ENCODE assay signal across 27 cellular contexts in the genomic region with DNA sequence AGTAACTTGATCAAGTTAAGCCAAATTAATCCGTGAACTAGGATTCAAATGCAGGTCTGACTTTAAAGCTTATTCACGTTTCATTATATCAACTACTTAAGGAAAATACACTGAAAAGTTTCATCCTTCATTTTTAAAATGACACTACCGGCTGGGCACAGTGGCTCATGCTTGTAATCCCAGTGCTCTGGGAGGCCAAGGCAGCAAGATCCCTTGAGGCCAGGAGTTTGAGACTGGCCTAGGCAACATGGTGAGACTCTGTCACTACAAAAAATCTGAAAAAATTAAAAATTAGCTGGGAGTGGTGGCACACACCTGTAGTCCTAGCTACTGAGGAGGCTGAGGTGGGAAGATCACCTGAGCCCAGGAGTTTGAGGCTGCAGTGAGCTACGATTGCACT.
"Had no signal": no experiment of that assay in that cellular context is flagged by ENCODE, and none has a peak within 500 bp of the region (broad histone marks: within the 10 kb centered on the region; RNA-seq: fewer than 3 reads in every experiment).

No MANE protein-coding gene starts in this region.

- H3K27ac Mint-ChIP-seq: activated CD4-positive, alpha-beta memory T cell treated with anti-CD3 and anti-CD28 coated beads for 36 hours; activated CD4-positive, alpha-beta T cell treated with anti-CD3 and anti-CD28 coated beads, Interleukin-2, amount 10 ng/mL, durations not matched to agents 7 days and 5 days; activated naive CD4-positive, alpha-beta T cell treated with anti-CD3 and anti-CD28 coated beads, Interleukin-2, amount 50 U/mL, for 72 hours; activated naive CD8-positive, alpha-beta T cell treated with anti-CD3 and anti-CD28 coated beads, Interleukin-2, amount 50 U/mL, for 24 hours; T-helper 2 cell treated with Interferon-gamma antibody and Interleukin-4, amounts not matched to agents 5 μg/mL and 100 μg/mL, for 36 hours had no signal

- H3K27me3 Mint-ChIP-seq: activated CD4-positive, alpha-beta memory T cell treated with anti-CD3 and anti-CD28 coated beads for 36 hours; activated CD4-positive, alpha-beta T cell treated with anti-CD3 and anti-CD28 coated beads, Interleukin-2, amount 10 ng/mL, durations not matched to agents 7 days and 5 days; activated naive CD8-positive, alpha-beta T cell treated with anti-CD3 and anti-CD28 coated beads, Interleukin-2, amount 50 U/mL, for 24 hours had no signal

- DNase-seq: activated CD4-positive, alpha-beta memory T cell treated with anti-CD3 and anti-CD28 coated beads for 36 hours; activated CD4-positive, alpha-beta T cell treated with anti-CD3 and anti-CD28 coated beads, Interleukin-2, amount 10 ng/mL, durations not matched to agents 7 days and 5 days; activated CD4-positive, CD25-positive, alpha-beta regulatory T cell; activated CD8-positive, alpha-beta memory T cell treated with anti-CD3 and anti-CD28 coated beads for 24 hours; activated effector memory CD4-positive, alpha-beta T cell treated with anti-CD3 and anti-CD28 coated beads, Interleukin-2, amount 50 U/mL, for 16 hours; activated naive CD4-positive, alpha-beta T cell treated with Interleukin-2 at 50 U/mL for 16 hours; activated naive CD8-positive, alpha-beta T cell treated with anti-CD3 and anti-CD28 coated beads, Interleukin-2, amount 50 U/mL, for 24 hours; activated T-cell treated with anti-CD3 and anti-CD28 coated beads, Interleukin-2, amount 50 U/mL, for 4 hours; amniotic stem cell; body of pancreas; central memory CD4-positive, alpha-beta T cell; MG63; MV-4-11; NCI-H1092 treated with DMSO at 0.1 percent for 48 hours; NCI-H1417 treated with DMSO at 0.1 percent for 48 hours; NCI-H1694; NCI-H2029; NCI-H2107; NCI-H226; NCI-H526; SIG-M5; SK-N-SH; SW 1271 had no signal

- H3K4me3 Mint-ChIP-seq: activated CD4-positive, alpha-beta memory T cell treated with anti-CD3 and anti-CD28 coated beads for 36 hours; activated CD4-positive, alpha-beta T cell treated with anti-CD3 and anti-CD28 coated beads, Interleukin-2, amount 10 ng/mL, durations not matched to agents 7 days and 5 days; activated naive CD8-positive, alpha-beta T cell treated with anti-CD3 and anti-CD28 coated beads, Interleukin-2, amount 50 U/mL, for 24 hours; activated T-cell treated with anti-CD3 and anti-CD28 coated beads, Interleukin-2, amount 50 U/mL, for 4 hours; T-helper 2 cell treated with Interferon-gamma antibody and Interleukin-4, amounts not matched to agents 5 μg/mL and 100 μg/mL, for 36 hours had no signal

- H3K27ac ChIP-seq: ascending aorta, body of pancreas, KMS-11 had no signal

- H3K36me3 ChIP-seq: ascending aorta had no signal

- H3K9ac ChIP-seq: KMS-11, SK-N-SH had no signal

- H3K4me3 ChIP-seq: ascending aorta, body of pancreas, MG63 had no signal

- H3K27me3 ChIP-seq: ascending aorta, body of pancreas, MG63 had no signal

- H3K9me3 ChIP-seq: ascending aorta, body of pancreas, MG63, SK-N-SH had no signal

- ATAC-seq: activated naive CD4-positive, alpha-beta T cell treated with anti-CD3 and anti-CD28 coated beads, Interleukin-2, amount 50 U/mL, for 72 hours; activated naive CD8-positive, alpha-beta T cell treated with anti-CD3 and anti-CD28 coated beads, Interleukin-2, amount 50 U/mL, for 24 hours; activated T-cell treated with anti-CD3 and anti-CD28 coated beads, Interleukin-2, amount 50 U/mL, for 4 hours; body of pancreas had no signal

- H3K9me3 Mint-ChIP-seq: activated CD4-positive, alpha-beta memory T cell treated with anti-CD3 and anti-CD28 coated beads for 36 hours; activated CD4-positive, alpha-beta T cell treated with anti-CD3 and anti-CD28 coated beads, Interleukin-2, amount 10 ng/mL, durations not matched to agents 7 days and 5 days; activated naive CD4-positive, alpha-beta T cell treated with anti-CD3 and anti-CD28 coated beads, Interleukin-2, amount 50 U/mL, for 72 hours; activated naive CD8-positive, alpha-beta T cell treated with anti-CD3 and anti-CD28 coated beads, Interleukin-2, amount 50 U/mL, for 24 hours; activated T-cell treated with anti-CD3 and anti-CD28 coated beads, Interleukin-2, amount 50 U/mL, for 4 hours; T-helper 2 cell treated with Interferon-gamma antibody and Interleukin-4, amounts not matched to agents 5 μg/mL and 100 μg/mL, for 36 hours had no signal
